In the genomic region with DNA sequence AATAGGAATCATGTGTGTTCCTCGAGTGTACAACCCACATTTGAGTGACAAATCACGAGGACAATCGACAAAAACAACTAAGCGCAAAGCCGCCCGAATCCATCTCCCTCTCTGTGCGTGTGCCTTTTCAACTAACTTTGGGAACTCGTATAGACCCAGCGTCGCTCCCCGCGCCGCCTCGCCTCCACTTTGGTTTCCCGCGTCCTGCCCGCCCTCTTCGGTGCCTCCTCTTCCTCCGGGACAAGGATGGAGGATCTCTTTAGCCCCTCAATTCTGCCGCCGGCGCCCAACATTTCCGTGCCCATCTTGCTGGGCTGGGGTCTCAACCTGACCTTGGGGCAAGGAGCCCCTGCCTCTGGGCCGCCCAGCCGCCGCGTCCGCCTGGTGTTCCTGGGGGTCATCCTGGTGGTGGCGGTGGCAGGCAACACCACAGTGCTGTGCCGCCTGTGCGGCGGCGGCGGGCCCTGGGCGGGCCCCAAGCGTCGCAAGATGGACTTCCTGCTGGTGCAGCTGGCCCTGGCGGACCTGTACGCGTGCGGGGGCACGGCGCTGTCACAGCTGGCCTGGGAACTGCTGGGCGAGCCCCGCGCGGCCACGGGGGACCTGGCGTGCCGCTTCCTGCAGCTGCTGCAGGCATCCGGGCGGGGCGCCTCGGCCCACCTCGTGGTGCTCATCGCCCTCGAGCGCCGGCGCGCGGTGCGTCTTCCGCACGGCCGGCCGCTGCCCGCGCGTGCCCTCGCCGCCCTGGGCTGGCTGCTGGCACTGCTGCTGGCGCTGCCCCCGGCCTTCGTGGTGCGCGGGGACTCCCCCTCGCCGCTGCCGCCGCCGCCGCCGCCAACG, we compare ENCODE assay signal across 9 cellular contexts. TPM values are rescaled to one million over a fixed set of nuclear protein-coding genes. Genes with fewer than 3 reads are reported as not detected.
DNase-seq lines count a peak whose midpoint lies in the region; ATAC-seq, FAIRE-seq and TF ChIP-seq lines count a peak whose summit lies in the region.
"Had no signal": no experiment of that assay in that cellular context is flagged by ENCODE, and none has a peak within 500 bp of the region (broad histone marks: within the 10 kb centered on the region; RNA-seq: fewer than 3 reads in every experiment).

A gene (plus strand): TSS at position 58 of the 840 bp plus-strand sequence. CDS start 189 bp downstream, at position 247.

- no peaks in the 10 kb centered on the region for H3K79me2 ChIP-seq in H1 (ENCODE audit: control insufficient read depth in 1 of 2, insufficient read depth in 2 of 2, low read length in 2 of 2)

- no peaks in the 10 kb centered on the region for H3K36me3 ChIP-seq in H1 (ENCODE audit: control insufficient read depth in 2 of 4, insufficient read depth in 4 of 4, low read length in 3 of 4)

- no peak for TF ChIP-seq POLR2A in H1 (IDR thresholded peaks at IDR 0.05; ENCODE audit: control extremely low read depth in 1 of 2, low read depth in 2 of 2, low read length in 2 of 2)

- H3K36me3 Mint-ChIP-seq in HFFc6 (ENCODE audit: low read depth), result no peaks in the 10 kb centered on the region
- peaks cover 14% of the 10 kb centered on the region for H3K36me3 Mint-ChIP-seq in activated CD4-positive, alpha-beta T cell treated with anti-CD3 and anti-CD28 coated beads, Interleukin-2, amount 10 ng/mL, durations not matched to agents 7 days and 5 days (ENCODE audit: low read depth)
- H3K36me3 Mint-ChIP-seq in stimulated activated effector memory CD8-positive, alpha-beta T cell treated with anti-CD3 and anti-CD28 coated beads, Interleukin-12 subunit alpha, Interleukin-12 subunit beta, amount 100 ng/mL, for 72 hours, result no peaks in the 10 kb centered on the region

- H3K27me3 ChIP-seq in H1 (replicated peaks in 1 of 4; ENCODE audit: control insufficient read depth in 3 of 4, extremely low read depth in 1 of 4, insufficient read depth in 3 of 4, low read length in 3 of 4), result peaks cover 10 to 49% (median 39%) of the 10 kb centered on the region in 4 experiments

- DNase-seq in DMS79 treated with DMSO at 0.1 percent for 48 hours (lab: John Stamatoyannopoulos, UW) (peak; percentile 30), DMS79 (lab: John Stamatoyannopoulos, UW) (no peak), HFFc6 (peak; percentile 18), NCI-H1092 (lab: John Stamatoyannopoulos, UW) (peak; percentile 32), H1 (ENCODE audit: low read depth in 1 of 2, low spot score in 2 of 2) (peak in 1 of 2 experiments; percentile 76), mucosa of gallbladder (ENCODE audit: low spot score) (peak; percentile 23)
- peak; percentile 64 for DNase-seq in activated CD4-positive, alpha-beta T cell treated with anti-CD3 and anti-CD28 coated beads, Interleukin-2, amount 10 ng/mL, durations not matched to agents 7 days and 5 days
- DNase-seq in stimulated activated effector memory CD8-positive, alpha-beta T cell treated with anti-CD3 and anti-CD28 coated beads, Interleukin-12 subunit alpha, Interleukin-12 subunit beta, amount 100 ng/mL, for 72 hours (ENCODE audit: low spot score in 2 of 2), result peak; percentile 43 to 76

- H2BK15ac ChIP-seq in H1 (ENCODE audit: low read length), result no peak within 1 kb of the TSS

- peak; percentile 87 for ATAC-seq in stimulated activated effector memory CD8-positive, alpha-beta T cell treated with anti-CD3 and anti-CD28 coated beads, Interleukin-12 subunit alpha, Interleukin-12 subunit beta, amount 100 ng/mL, for 72 hours

- CTCF ChIA-PET in activated CD4-positive, alpha-beta T cell treated with anti-CD3 and anti-CD28 coated beads, Interleukin-2, amount 10 ng/mL, durations not matched to agents 7 days and 5 days (lab: Charles Lee), result interaction anchor here (0.6 to 3.7 kb wide), 3 partner anchors 11 to 121 kb away, joined by 3 to 18 read pairs (median 12); no protein-coding TSS in a partner anchor
- CTCF ChIA-PET in H1 (lab: Charles Lee; ENCODE audit: partially characterized antibody), result interaction anchor here (1.2 kb wide), 1 partner anchor 227 kb away, joined by 3 read pairs; no protein-coding TSS in a partner anchor

- no peak within 1 kb of the TSS for H3K23ac ChIP-seq in H1 (ENCODE audit: insufficient read length)

- H4K91ac ChIP-seq in H1 (replicated peaks; ENCODE audit: insufficient read length, low read length), result no peak within 1 kb of the TSS

- H3K4me3 ChIP-seq in H1 (ENCODE audit: extremely low read depth in 1 of 4, insufficient read depth in 2 of 4, low read depth in 3 of 4, low read length in 4 of 4), result peak within 1 kb of the TSS; percentile 28 to 60 (median 40)

- no peak within 1 kb of the TSS for H3K27ac ChIP-seq in H1 (ENCODE audit: low read depth, low read length)

- H3K27ac Mint-ChIP-seq in HFFc6, result no peak within 1 kb of the TSS
- peak within 1 kb of the TSS; percentile 89 for H3K27ac Mint-ChIP-seq in activated CD4-positive, alpha-beta T cell treated with anti-CD3 and anti-CD28 coated beads, Interleukin-2, amount 10 ng/mL, durations not matched to agents 7 days and 5 days
- peak within 1 kb of the TSS; percentile 79 for H3K27ac Mint-ChIP-seq in stimulated activated effector memory CD8-positive, alpha-beta T cell treated with anti-CD3 and anti-CD28 coated beads, Interleukin-12 subunit alpha, Interleukin-12 subunit beta, amount 100 ng/mL, for 72 hours

- peak within 1 kb of the TSS; percentile 24 for H3K56ac ChIP-seq in H1 (replicated peaks; ENCODE audit: insufficient read length, low read depth, low read length)

- no peak for TF ChIP-seq EP300 in H1 (IDR thresholded peaks at IDR 0.05; ENCODE audit: borderline replicate concordance in 1 of 2, low read depth in 2 of 2, low read length in 2 of 2)

- FAIRE-seq in H1 (lab: Jason Lieb, UNC), result no peak
- FAIRE-seq: A204.1 had no signal

- H2AK5ac ChIP-seq in H1 (ENCODE audit: low read depth, low read length), result no peak within 1 kb of the TSS

- H3K79me1 ChIP-seq in H1 (ENCODE audit: low read depth, low read length), result no peaks in the 10 kb centered on the region

- POLR2A ChIA-PET in activated CD4-positive, alpha-beta T cell treated with anti-CD3 and anti-CD28 coated beads, Interleukin-2, amount 10 ng/mL, durations not matched to agents 7 days and 5 days (lab: Charles Lee), result interaction anchor here (1.0 kb wide), 1 partner anchor 12 kb away, joined by 3 read pairs; no protein-coding TSS in a partner anchor
- POLR2A ChIA-PET in H1 (lab: Charles Lee; ENCODE audit: partially characterized antibody), result no interaction called here

- H3K9me3 ChIP-seq in H1 (ENCODE audit: insufficient read depth in 2 of 2, low read depth in 1 of 2, low read length in 1 of 2), result no peaks in the 10 kb centered on the region

- no peak within 1 kb of the TSS for H2BK120ac ChIP-seq in H1 (replicated peaks; ENCODE audit: low read depth, low read length)

- peak within 1 kb of the TSS; percentile 91 to 95 for H3K4me2 ChIP-seq in H1 (ENCODE audit: insufficient read depth in 1 of 2, low read depth in 2 of 2, low read length in 2 of 2)

- peak within 1 kb of the TSS in 2 of 4 experiments; percentile 25 to 52; a peak in 4 of 7 replicates for H3K9ac ChIP-seq in H1 (replicated peaks in 1 of 4; ENCODE audit: extremely low read depth in 1 of 4, low read depth in 3 of 4, low read length in 3 of 4)

- H2BK12ac ChIP-seq in H1 (ENCODE audit: low read depth, low read length), result 0 out of 2 replicates have a peak within 1 kb of the TSS, but pooled peaks have one; percentile 50

- 0 out of 2 replicates have a peak, but pooled peaks have one; percentile 13 for TF ChIP-seq CTCF in HFFc6 (IDR thresholded peaks at IDR 0.05)
- TF ChIP-seq CTCF in H1 (IDR thresholded peaks at IDR 0.05; ENCODE audit: control extremely low read depth in 1 of 3, insufficient read depth in 1 of 3, low read depth in 1 of 3, low read length in 3 of 3), result peak in 1 of 3 experiments; percentile 7; a peak in 1 of 4 replicates

- WGBS in H1 (ENCODE audit: extremely low coverage in 1 of 2, insufficient coverage in 1 of 2, insufficient read length in 1 of 2, insufficient replicate concordance in 2 of 2, low coverage in 1 of 2, low lambda C conversion rate in 2 of 2, missing lambda C conversion rate in 1 of 2), 2 experiments, result 2% methylated on average over 56 of the region's 85 CpGs; no CpG with 5 or more reads in 1 of the 2 experiments

- H3K4me1 ChIP-seq in H1 (replicated peaks in 1 of 4; ENCODE audit: control insufficient read depth in 3 of 4, insufficient read depth in 4 of 4, low read length in 3 of 4), result peaks cover 6 to 13% (median 9%) of the 10 kb centered on the region in 4 experiments

- no peak within 1 kb of the TSS for H3K4ac ChIP-seq in H1 (replicated peaks; ENCODE audit: insufficient read length, low read depth, low read length)

- peak within 1 kb of the TSS; percentile 62 for H2AFZ ChIP-seq in H1 (ENCODE audit: low read length)

- H3K23me2 ChIP-seq in H1 (ENCODE audit: low read depth, low read length), result peaks cover 15% of the 10 kb centered on the region

- no peaks in the 10 kb centered on the region for H3K9me3 Mint-ChIP-seq in HFFc6
- H3K9me3 Mint-ChIP-seq in activated CD4-positive, alpha-beta T cell treated with anti-CD3 and anti-CD28 coated beads, Interleukin-2, amount 10 ng/mL, durations not matched to agents 7 days and 5 days, result peaks cover 2% of the 10 kb centered on the region
- H3K9me3 Mint-ChIP-seq in stimulated activated effector memory CD8-positive, alpha-beta T cell treated with anti-CD3 and anti-CD28 coated beads, Interleukin-12 subunit alpha, Interleukin-12 subunit beta, amount 100 ng/mL, for 72 hours, result no peaks in the 10 kb centered on the region

- H3K14ac ChIP-seq in H1 (ENCODE audit: insufficient read length), result no peak within 1 kb of the TSS

- no peak within 1 kb of the TSS for H4K5ac ChIP-seq in H1 (ENCODE audit: insufficient read length, low read depth, low read length)

- peak within 1 kb of the TSS; percentile 84 for H3K4me3 Mint-ChIP-seq in HFFc6
- H3K4me3 Mint-ChIP-seq in activated CD4-positive, alpha-beta T cell treated with anti-CD3 and anti-CD28 coated beads, Interleukin-2, amount 10 ng/mL, durations not matched to agents 7 days and 5 days, result peak within 1 kb of the TSS; percentile 78
- H3K4me3 Mint-ChIP-seq in stimulated activated effector memory CD8-positive, alpha-beta T cell treated with anti-CD3 and anti-CD28 coated beads, Interleukin-12 subunit alpha, Interleukin-12 subunit beta, amount 100 ng/mL, for 72 hours, result peak within 1 kb of the TSS; percentile 80

- H2BK20ac ChIP-seq in H1 (ENCODE audit: low read length), result no peak within 1 kb of the TSS

- H4K8ac ChIP-seq in H1 (ENCODE audit: extremely low read depth, insufficient read depth, low read length), result peak within 1 kb of the TSS; percentile 12; the same call in 1 of the 2 replicates

- H3K27me3 Mint-ChIP-seq in HFFc6 (ENCODE audit: insufficient read depth), result peaks cover 7% of the 10 kb centered on the region
- H3K27me3 Mint-ChIP-seq in activated CD4-positive, alpha-beta T cell treated with anti-CD3 and anti-CD28 coated beads, Interleukin-2, amount 10 ng/mL, durations not matched to agents 7 days and 5 days, result peaks cover 8% of the 10 kb centered on the region

- no peak for TF ChIP-seq RAD21 in H1 (IDR thresholded peaks at IDR 0.05 in 1 of 2, conservative IDR thresholded peaks at IDR 0.05 in 1 of 2; ENCODE audit: low read depth in 2 of 2, low read length in 2 of 2)

- no peaks in the 10 kb centered on the region for H4K20me1 ChIP-seq in H1 (replicated peaks in 1 of 2; ENCODE audit: control insufficient read depth in 1 of 2, insufficient read depth in 2 of 2, low read length in 2 of 2)

- H3K18ac ChIP-seq in H1 (ENCODE audit: extremely low read depth, low read length), result peak within 1 kb of the TSS; percentile 15; the same call in 1 of the 2 replicates

- H2BK5ac ChIP-seq in H1 (ENCODE audit: low read depth, low read length), result no peak within 1 kb of the TSS

- peaks cover 16% of the 10 kb centered on the region for H3K4me1 Mint-ChIP-seq in HFFc6 (ENCODE audit: low read depth)
- H3K4me1 Mint-ChIP-seq in activated CD4-positive, alpha-beta T cell treated with anti-CD3 and anti-CD28 coated beads, Interleukin-2, amount 10 ng/mL, durations not matched to agents 7 days and 5 days, result peaks cover 43% of the 10 kb centered on the region
- H3K4me1 Mint-ChIP-seq in stimulated activated effector memory CD8-positive, alpha-beta T cell treated with anti-CD3 and anti-CD28 coated beads, Interleukin-12 subunit alpha, Interleukin-12 subunit beta, amount 100 ng/mL, for 72 hours, result peaks cover 39% of the 10 kb centered on the region

RNA-seq across cellular contexts. Expression of the gene that starts here (rescaled TPM):
- under 1 TPM; 0.14 to 0.35 (median 0.22) TPM for total RNA-seq in HFFc6 (2021; fragmentation: NEBNext Ultra II Directional; extraction: Animal tissue kit (Norgen Biotek cat#: 25700))
- 1 to 10 TPM in 1 of 2 experiments, under 1 TPM in 1; 0.87 to 1.2 TPM for total RNA-seq in activated CD4-positive, alpha-beta T cell treated with anti-CD3 and anti-CD28 coated beads, Interleukin-2, amount 10 ng/mL, durations not matched to agents 7 days and 5 days
- total RNA-seq in H1 (2021; fragmentation: NEBNext Ultra II Directional; extraction: Animal tissue kit (Norgen Biotek cat#: 25700)), result not detected in 2 replicates
- 0.14 and 0.27 TPM in 2 replicates for polyA plus RNA-seq in H1 (2011; rRNA removed)
- 0.26 TPM for polyA plus RNA-seq in H1 (2011; cell fraction: cytosol; rRNA removed)
- polyA plus RNA-seq in H1 (2011; cell fraction: nucleus; rRNA removed), result 0.54 TPM
- 0.08 to 0.15 TPM (median 0.08 TPM) in 3 of 4 replicates, not detected in the other for polyA plus RNA-seq in H1 (2012, experiment 1 of 2)
- 0.14 TPM for polyA plus RNA-seq in H1 (2012, experiment 2 of 2)
- polyA plus RNA-seq in H1 (2013, experiment 1 of 2), result 0.10 TPM
- polyA plus RNA-seq in H1 (2013, experiment 2 of 2), result 0.17 TPM
- polyA minus RNA-seq in H1 (2011; rRNA and poly(A)+ RNA removed), result 0.07 TPM in 1 of 2 replicates, not detected in the other
- not detected for polyA minus RNA-seq in H1 (2011; cell fraction: cytosol; rRNA and poly(A)+ RNA removed)
- polyA minus RNA-seq in H1 (2011; cell fraction: nucleus; rRNA and poly(A)+ RNA removed), result 0.50 TPM
- total RNA-seq in mucosa of gallbladder, result not detected

Comparison
In these comparisons a context has a peak if more than half of its experiments do, and no peak if none do; other contexts are left out.
1. Peak in DNase-seq in HFFc6; RNA of the gene not detected or under 1 TPM.
2. Peak in DNase-seq in mucosa of gallbladder; RNA of the gene not detected or under 1 TPM.